ENCODE assay signal across 25 cellular contexts in the genomic region with DNA sequence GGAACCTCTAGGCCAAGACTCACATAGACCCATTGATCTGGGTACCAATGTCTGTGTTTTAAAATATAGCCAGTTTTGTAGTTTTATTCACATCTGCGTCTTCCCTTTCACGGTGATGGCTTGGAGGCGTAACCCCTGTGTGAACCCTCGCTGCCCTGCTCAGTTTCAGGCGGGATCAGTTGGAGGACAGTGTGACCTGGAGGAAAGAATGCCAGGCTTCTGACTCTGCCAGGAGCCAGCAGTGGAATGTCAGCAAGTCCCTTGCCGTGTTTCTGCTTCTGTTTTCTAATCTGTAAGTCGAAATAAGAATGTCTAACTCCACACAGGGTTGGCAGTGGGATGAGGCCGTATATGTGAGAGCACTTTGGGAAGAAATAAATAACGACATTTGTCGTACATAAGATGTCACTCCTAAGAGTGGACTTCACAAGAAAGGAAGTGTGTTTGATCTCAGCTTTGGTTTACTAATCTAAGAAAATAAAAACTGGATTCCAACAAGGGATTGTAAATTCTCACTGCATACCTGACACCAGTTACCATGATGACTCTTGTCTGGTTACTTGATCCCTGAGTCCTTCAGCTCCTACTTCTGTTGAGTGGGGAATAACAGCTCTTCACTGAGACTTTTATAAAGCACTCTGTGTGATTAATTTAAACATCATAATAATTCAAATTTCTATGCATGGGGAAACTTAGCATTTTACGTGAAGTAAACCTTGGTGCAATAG. TPM values are rescaled to one million over a fixed set of nuclear protein-coding genes. Genes with fewer than 3 reads are reported as not detected.
DNase-seq lines count a peak whose midpoint lies in the region; ATAC-seq and TF ChIP-seq lines count a peak whose summit lies in the region.
"Had no signal": no experiment of that assay in that cellular context is flagged by ENCODE, and none has a peak within 500 bp of the region (broad histone marks: within the 10 kb centered on the region; RNA-seq: fewer than 3 reads in every experiment).

No MANE protein-coding gene starts in this region.

- H3K9me3 ChIP-seq in upper lobe of right lung (no peaks in the 10 kb centered on the region), osteoblast (ENCODE audit: low read depth, low read length) (no peaks in the 10 kb centered on the region)
- H3K9me3 ChIP-seq: MG63 had no signal

- H3K4me3 ChIP-seq in upper lobe of right lung (no peak overlapping the region), osteoblast (ENCODE audit: insufficient read depth, low read length) (no peak overlapping the region)
- H3K4me3 ChIP-seq: MG63, SJSA1, smooth muscle cell had no signal

- H3K27me3 ChIP-seq in upper lobe of right lung, result no peaks in the 10 kb centered on the region
- no peaks in the 10 kb centered on the region for H3K27me3 ChIP-seq in osteoblast (ENCODE audit: insufficient read depth, low read length)
- H3K27me3 ChIP-seq: foreskin keratinocyte, MG63, SJSA1 had no signal

- intact Hi-C loops in upper lobe of right lung (cut with DNase I), result no loop called here

- H4K20me1 ChIP-seq in osteoblast (ENCODE audit: insufficient read depth, low read length), result no peaks in the 10 kb centered on the region

- no peaks in the 10 kb centered on the region for H3K36me3 ChIP-seq in upper lobe of right lung
- no peaks in the 10 kb centered on the region for H3K36me3 ChIP-seq in osteoblast (ENCODE audit: insufficient read depth, low read length)
- H3K36me3 ChIP-seq: MG63, SJSA1 had no signal

- no peak overlapping the region for H2AFZ ChIP-seq in osteoblast (ENCODE audit: low read length)

- no peak overlapping the region for H3K4me2 ChIP-seq in osteoblast (ENCODE audit: insufficient read depth, low read length)
- H3K4me2 ChIP-seq: smooth muscle cell had no signal

- TF ChIP-seq CTCF in upper lobe of right lung (IDR thresholded peaks at IDR 0.05), result no peak
- no peak for TF ChIP-seq CTCF in osteoblast (IDR thresholded peaks at IDR 0.05; ENCODE audit: extremely low read depth, low read depth, low read length)

- peak; percentile 6 for DNase-seq in activated CD8-positive, alpha-beta memory T cell treated with anti-CD3 and anti-CD28 coated beads, Interleukin-2, amount 50 U/mL, for 48 hours
- DNase-seq in activated CD8-positive, alpha-beta memory T cell treated with anti-CD3 and anti-CD28 coated beads, Interleukin-2, amount 50 U/mL, for 4 hours, result no peak
- DNase-seq in NCI-H187 treated with DMSO at 0.1 percent for 48 hours (lab: John Stamatoyannopoulos, UW) (peak; percentile 34), islet precursor cell (peak; percentile 74), upper lobe of right lung (no peak), osteoblast (ENCODE audit: insufficient read length, low spot score, missing footprints) (no peak)
- DNase-seq: ACHN; activated CD4-positive, CD25-positive, alpha-beta regulatory T cell; anterior cingulate cortex; cortex of kidney; effector memory CD8-positive, alpha-beta T cell; foreskin keratinocyte; KBM-7; MG63; midbrain; natural killer cell; NCI-H1417 treated with DMSO at 0.1 percent for 48 hours; NCI-H526 treated with DMSO at 0.1 percent for 48 hours; stimulated activated CD4-positive, alpha-beta T cell treated with anti-CD3 and anti-CD28 coated beads, Interleukin-1b, Interleukin-23, amount 100 ng/mL, for 48 hours; stimulated activated CD8-positive, alpha-beta memory T cell treated with anti-CD3 and anti-CD28 coated beads, Interleukin-4, amount 100 ng/mL, for 48 hours; stimulated activated naive CD8-positive, alpha-beta T cell treated with anti-CD3 and anti-CD28 coated beads, Interleukin-15, amount 100 ng/mL, for 72 hours; T-helper 1 cell had no signal

- H3K27ac ChIP-seq in upper lobe of right lung (no peak overlapping the region), osteoblast (ENCODE audit: low read depth, low read length) (no peak overlapping the region)
- H3K27ac ChIP-seq: foreskin keratinocyte, SJSA1 had no signal

- H3K4me1 ChIP-seq in upper lobe of right lung, result no peaks in the 10 kb centered on the region
- H3K4me1 ChIP-seq in osteoblast (ENCODE audit: insufficient read depth, low read length), result peaks cover 19% of the 10 kb centered on the region
- H3K4me1 ChIP-seq: SJSA1 had no signal

- ATAC-seq in upper lobe of right lung (peak; percentile 51), GM21576 (IDR thresholded peaks at IDR 0.05; ENCODE audit: unreplicated experiment) (no peak)
- ATAC-seq: effector memory CD8-positive, alpha-beta T cell; foreskin keratinocyte; natural killer cell; stimulated activated naive CD8-positive, alpha-beta T cell treated with anti-CD3 and anti-CD28 coated beads, Interleukin-15, amount 100 ng/mL, for 72 hours had no signal

- no peaks in the 10 kb centered on the region for H3K79me2 ChIP-seq in osteoblast (ENCODE audit: insufficient read depth, low read length)

RNA-seq across cellular contexts. Expression of a gene that starts 6.3 kb away (rescaled TPM):
- total RNA-seq in upper lobe of right lung (6.7 TPM), osteoblast (107 and 114 TPM in 2 replicates)
- total RNA-seq: natural killer cell had no signal

Comparison
In these comparisons a context has a peak if more than half of its experiments do, and no peak if none do; other contexts are left out.
1. DNase-seq: peak in activated CD8-positive, alpha-beta memory T cell treated with anti-CD3 and anti-CD28 coated beads, Interleukin-2, amount 50 U/mL, for 48 hours (single experiment), NCI-H187 treated with DMSO at 0.1 percent for 48 hours (single experiment) and islet precursor cell (single experiment); none in activated CD8-positive, alpha-beta memory T cell treated with anti-CD3 and anti-CD28 coated beads, Interleukin-2, amount 50 U/mL, for 4 hours (single experiment), upper lobe of right lung (single experiment) and osteoblast (single experiment).
2. RNA of a gene that starts 6.3 kb away (total RNA-seq): 107 to 114 TPM in osteoblast; 6.7 TPM in upper lobe of right lung (single experiment); every median in the first group is over 10 times any median in the second.